15 cellular contexts compared by ENCODE assay signal in genomic region chr6:70282906-70283461, GRCh38. TPM values are rescaled to one million over a fixed set of nuclear protein-coding genes. Genes with fewer than 3 reads are reported as not detected.
DNase-seq lines count a peak whose midpoint lies in the region; ATAC-seq and TF ChIP-seq lines count a peak whose summit lies in the region.
"Had no signal": no experiment of that assay in that cellular context is flagged by ENCODE, and none has a peak within 500 bp of the region (broad histone marks: within the 10 kb centered on the region; RNA-seq: fewer than 3 reads in every experiment).

No MANE protein-coding gene starts in this region.

- TF ChIP-seq CTCF in body of pancreas (IDR thresholded peaks at IDR 0.05) (no peak), neural progenitor cell (IDR thresholded peaks at IDR 0.05) (no peak)

- peaks cover 9% of the 10 kb centered on the region for H3K36me3 Mint-ChIP-seq in neural progenitor cell
- no peaks in the 10 kb centered on the region for H3K36me3 Mint-ChIP-seq in activated CD4-positive, alpha-beta T cell treated with anti-CD3 and anti-CD28 coated beads, Interleukin-2, amount 10 ng/mL, durations not matched to agents 7 days and 5 days (ENCODE audit: low read depth)
- H3K36me3 Mint-ChIP-seq: naive thymus-derived CD8-positive, alpha-beta T cell had no signal

- H3K79me2 ChIP-seq in ACC112 (ENCODE audit: control insufficient read depth, insufficient read depth, low read length, unreplicated experiment) (no peaks in the 10 kb centered on the region), neural progenitor cell (ENCODE audit: low read depth) (no peaks in the 10 kb centered on the region)

- H3K4me1 ChIP-seq in ACC112 (ENCODE audit: control insufficient read depth, insufficient read depth, low read length, unreplicated experiment) (no peaks in the 10 kb centered on the region), body of pancreas (peaks cover 22% of the 10 kb centered on the region), iPS DF 6.9 (ENCODE audit: control insufficient read depth, insufficient read depth, low read length) (peaks cover 4% of the 10 kb centered on the region), neural progenitor cell (peaks cover 4% of the 10 kb centered on the region)

- peak in 1 of 4 donors; percentile 5 for DNase-seq in body of pancreas
- peak; percentile 43 for DNase-seq in iPS DF 6.9 (ENCODE audit: low read depth, low spot score)
- peak; percentile 80 for DNase-seq in neural progenitor cell (ENCODE audit: low spot score)
- DNase-seq in activated CD4-positive, alpha-beta T cell treated with anti-CD3 and anti-CD28 coated beads, Interleukin-2, amount 10 ng/mL, durations not matched to agents 7 days and 5 days = no peak
- DNase-seq in DMS79 (lab: John Stamatoyannopoulos, UW) = no peak
- DNase-seq: activated CD8-positive, alpha-beta T cell treated with anti-CD3 and anti-CD28 coated beads for 36 hours; GM23248; MM.1S; naive thymus-derived CD8-positive, alpha-beta T cell had no signal

- H2AFZ ChIP-seq in ACC112 (ENCODE audit: low read length, unreplicated experiment) (no peak overlapping the region), neural progenitor cell (replicated peaks) (peak overlapping the region; percentile 98)
- H2AFZ ChIP-seq: GM23248 had no signal

- H3K4me3 Mint-ChIP-seq in neural progenitor cell = peak overlapping the region; percentile 86
- H3K4me3 Mint-ChIP-seq in activated CD4-positive, alpha-beta T cell treated with anti-CD3 and anti-CD28 coated beads, Interleukin-2, amount 10 ng/mL, durations not matched to agents 7 days and 5 days = no peak overlapping the region
- H3K4me3 Mint-ChIP-seq: activated CD8-positive, alpha-beta T cell treated with anti-CD3 and anti-CD28 coated beads for 36 hours; T-helper 2 cell treated with Interferon-gamma antibody and Interleukin-4, amounts not matched to agents 5 μg/mL and 100 μg/mL, for 36 hours had no signal

- H3K9me3 ChIP-seq in body of pancreas = no peaks in the 10 kb centered on the region
- no peaks in the 10 kb centered on the region for H3K9me3 ChIP-seq in iPS DF 6.9 (ENCODE audit: control insufficient read depth, insufficient read depth, low read length)
- no peaks in the 10 kb centered on the region for H3K9me3 ChIP-seq in neural progenitor cell (ENCODE audit: low read depth)

- POLR2A ChIA-PET in activated CD4-positive, alpha-beta T cell treated with anti-CD3 and anti-CD28 coated beads, Interleukin-2, amount 10 ng/mL, durations not matched to agents 7 days and 5 days (lab: Charles Lee) = no interaction called here

- CTCF ChIA-PET in activated CD4-positive, alpha-beta T cell treated with anti-CD3 and anti-CD28 coated beads, Interleukin-2, amount 10 ng/mL, durations not matched to agents 7 days and 5 days (lab: Charles Lee) = no interaction called here

- peaks cover 3% of the 10 kb centered on the region for H3K9me3 Mint-ChIP-seq in neural progenitor cell
- H3K9me3 Mint-ChIP-seq in activated CD4-positive, alpha-beta T cell treated with anti-CD3 and anti-CD28 coated beads, Interleukin-2, amount 10 ng/mL, durations not matched to agents 7 days and 5 days = no peaks in the 10 kb centered on the region
- H3K9me3 Mint-ChIP-seq: activated CD8-positive, alpha-beta T cell treated with anti-CD3 and anti-CD28 coated beads for 36 hours; naive thymus-derived CD8-positive, alpha-beta T cell; T-helper 2 cell treated with Interferon-gamma antibody and Interleukin-4, amounts not matched to agents 5 μg/mL and 100 μg/mL, for 36 hours had no signal

- intact Hi-C loops in body of pancreas (cut with DNase I) = no loop called here

- no peak overlapping the region for H3K27ac ChIP-seq in ACC112 (ENCODE audit: low read depth, low read length)
- no peak overlapping the region for H3K27ac ChIP-seq in body of pancreas
- H3K27ac ChIP-seq in iPS DF 6.9 (ENCODE audit: low read length) = no peak overlapping the region
- no peak overlapping the region for H3K27ac ChIP-seq in neural progenitor cell
- H3K27ac ChIP-seq: GM23248 had no signal

- H4K20me1 ChIP-seq in neural progenitor cell (ENCODE audit: low read depth) = no peaks in the 10 kb centered on the region

- 5 to 13% methylated on average over 13 to 31 of the region's 31 CpGs for WGBS in body of pancreas, 2 donors
- WGBS in iPS DF 6.9 (ENCODE audit: insufficient coverage, insufficient read length) = no CpG with 5 or more reads among the region's 31 CpGs

- no peak for TF ChIP-seq POLR2A in body of pancreas (IDR thresholded peaks at IDR 0.05)

- H3K4me2 ChIP-seq in neural progenitor cell = peak overlapping the region; percentile 82

- H3K27ac Mint-ChIP-seq in neural progenitor cell = no peak overlapping the region
- H3K27ac Mint-ChIP-seq in activated CD4-positive, alpha-beta T cell treated with anti-CD3 and anti-CD28 coated beads, Interleukin-2, amount 10 ng/mL, durations not matched to agents 7 days and 5 days = no peak overlapping the region
- H3K27ac Mint-ChIP-seq: activated CD8-positive, alpha-beta T cell treated with anti-CD3 and anti-CD28 coated beads for 36 hours; T-helper 2 cell treated with Interferon-gamma antibody and Interleukin-4, amounts not matched to agents 5 μg/mL and 100 μg/mL, for 36 hours had no signal

- H3K27me3 ChIP-seq in ACC112 (ENCODE audit: insufficient read depth, low read length) (peaks cover 96% of the 10 kb centered on the region), body of pancreas (peaks cover 0 to 9% of the 10 kb centered on the region in 2 donors), iPS DF 6.9 (ENCODE audit: control insufficient read depth, insufficient read depth, low read length) (peaks cover 15% of the 10 kb centered on the region; the same call in 1 of the 2 replicates), neural progenitor cell (peaks cover 71% of the 10 kb centered on the region)

- H3F3A ChIP-seq in neural progenitor cell (ENCODE audit: low read depth) = no peaks in the 10 kb centered on the region

- ATAC-seq in body of pancreas (peak; percentile 40), HG03571 (IDR thresholded peaks at IDR 0.05; ENCODE audit: unreplicated experiment) (no peak), GM18517 (IDR thresholded peaks at IDR 0.05; ENCODE audit: unreplicated experiment) (no peak)
- ATAC-seq: activated CD8-positive, alpha-beta T cell treated with anti-CD3 and anti-CD28 coated beads for 36 hours; GM12878; naive thymus-derived CD8-positive, alpha-beta T cell had no signal

- peaks cover 11% of the 10 kb centered on the region for H3K4me1 Mint-ChIP-seq in neural progenitor cell
- H3K4me1 Mint-ChIP-seq in activated CD4-positive, alpha-beta T cell treated with anti-CD3 and anti-CD28 coated beads, Interleukin-2, amount 10 ng/mL, durations not matched to agents 7 days and 5 days = no peaks in the 10 kb centered on the region

- H3K36me3 ChIP-seq in ACC112 (ENCODE audit: insufficient read depth, low read length) = no peaks in the 10 kb centered on the region
- H3K36me3 ChIP-seq in body of pancreas (replicated peaks in 1 of 2; ENCODE audit: insufficient read depth in 1 of 2, low read depth in 2 of 2) = no peaks in the 10 kb centered on the region
- H3K36me3 ChIP-seq in iPS DF 6.9 (ENCODE audit: control insufficient read depth, insufficient read depth, low read length) = no peaks in the 10 kb centered on the region
- no peaks in the 10 kb centered on the region for H3K36me3 ChIP-seq in neural progenitor cell

- peaks cover 18% of the 10 kb centered on the region for H3K27me3 Mint-ChIP-seq in neural progenitor cell (ENCODE audit: insufficient read depth, low read depth)
- peaks cover 36% of the 10 kb centered on the region for H3K27me3 Mint-ChIP-seq in activated CD4-positive, alpha-beta T cell treated with anti-CD3 and anti-CD28 coated beads, Interleukin-2, amount 10 ng/mL, durations not matched to agents 7 days and 5 days

- H3K9ac ChIP-seq in neural progenitor cell = no peak overlapping the region
- H3K9ac ChIP-seq: GM23248 had no signal

- peak overlapping the region; percentile 37; the same call in 1 of the 2 replicates for H3K4me3 ChIP-seq in ACC112 (ENCODE audit: low read depth, low read length)
- no peak overlapping the region for H3K4me3 ChIP-seq in body of pancreas
- H3K4me3 ChIP-seq in iPS DF 6.9 (ENCODE audit: low read length) = peak overlapping the region; percentile 40; the same call in 1 of the 2 replicates
- H3K4me3 ChIP-seq in neural progenitor cell = peak overlapping the region; percentile 46
- H3K4me3 ChIP-seq: GM12878, GM23248 had no signal

RNA-seq across cellular contexts. Expression of gene COL9A1, which starts 19.9 kb away (rescaled TPM):
- under 1 TPM in 1 of 2 donors, not detected in 1; 0.26 TPM for total RNA-seq in body of pancreas
- 18.7 and 36.9 TPM in 2 replicates for total RNA-seq in neural progenitor cell (ENCODE audit: low replicate concordance)
- not detected for total RNA-seq in activated CD4-positive, alpha-beta T cell treated with anti-CD3 and anti-CD28 coated beads, Interleukin-2, amount 10 ng/mL, durations not matched to agents 7 days and 5 days
- total RNA-seq: activated CD8-positive, alpha-beta T cell treated with anti-CD3 and anti-CD28 coated beads for 36 hours; bronchial epithelial cell; GM12878; GM23248; naive thymus-derived CD8-positive, alpha-beta T cell had no signal

Comparison
In these comparisons a context has a peak if more than half of its experiments do, and no peak if none do; other contexts are left out.
1. H3K4me3 ChIP-seq: peak in ACC112 (single experiment), iPS DF 6.9 (single experiment) and neural progenitor cell (single experiment); none in body of pancreas (0 of 2).
2. DNase-seq: peak in iPS DF 6.9 (single experiment) and neural progenitor cell (single experiment); none in activated CD4-positive, alpha-beta T cell treated with anti-CD3 and anti-CD28 coated beads, Interleukin-2, amount 10 ng/mL, durations not matched to agents 7 days and 5 days (single experiment) and DMS79 (single experiment).
3. RNA of gene COL9A1, which starts 19.9 kb away (total RNA-seq): 18.7 to 36.9 TPM in neural progenitor cell; 0.26 TPM in body of pancreas and not detected in activated CD4-positive, alpha-beta T cell treated with anti-CD3 and anti-CD28 coated beads, Interleukin-2, amount 10 ng/mL, durations not matched to agents 7 days and 5 days; every median in the first group is over 10 times any median in the second.